8 cellular contexts compared by ENCODE assay signal in the genomic region with DNA sequence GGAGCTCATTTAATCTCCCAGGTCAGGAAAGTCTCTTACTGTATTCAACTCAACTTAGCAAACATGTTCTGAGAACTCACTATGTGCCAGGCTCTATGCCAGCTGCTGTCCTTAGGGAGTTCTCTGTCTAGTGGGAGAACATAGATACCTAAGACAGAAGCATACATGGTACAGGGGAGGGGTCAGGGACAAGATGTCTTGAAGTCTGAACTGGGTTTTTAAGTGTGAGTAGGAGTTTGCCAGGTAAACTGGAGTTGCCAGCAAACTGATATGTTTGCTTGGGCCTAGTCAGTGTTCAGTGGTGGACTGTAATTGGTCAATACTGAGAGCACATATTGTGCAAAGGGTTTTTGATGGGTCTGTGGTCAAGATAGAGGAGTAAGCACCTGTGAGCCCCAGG.
"Had no signal": no experiment of that assay in that cellular context is flagged by ENCODE, and none has a peak within 500 bp of the region (broad histone marks: within the 10 kb centered on the region; RNA-seq: fewer than 3 reads in every experiment).

No MANE protein-coding gene starts in this region.

- DNase-seq: H9, HCEC 1CT, HFFc6, KBM-7 had no signal

- ATAC-seq: HepG2 had no signal

- H3K4me2 ChIP-seq: GM23338 had no signal

- H3K9me3 Mint-ChIP-seq: GM23338, H9, HFFc6, IgD-negative memory B cell had no signal

- H3K4me3 ChIP-seq: GM23338 had no signal

- H3K27ac ChIP-seq: HL-60 had no signal

- H2AFZ ChIP-seq: GM23338 had no signal

- H3K4me3 Mint-ChIP-seq: GM23338, H9, HFFc6, IgD-negative memory B cell had no signal

- H3K27me3 Mint-ChIP-seq: IgD-negative memory B cell had no signal

- H3K4me1 Mint-ChIP-seq: GM23338, IgD-negative memory B cell had no signal

- H3K27ac Mint-ChIP-seq: GM23338, HFFc6, IgD-negative memory B cell had no signal
